Comparison of ENCODE assay signal across 8 cellular contexts in the genomic region with DNA sequence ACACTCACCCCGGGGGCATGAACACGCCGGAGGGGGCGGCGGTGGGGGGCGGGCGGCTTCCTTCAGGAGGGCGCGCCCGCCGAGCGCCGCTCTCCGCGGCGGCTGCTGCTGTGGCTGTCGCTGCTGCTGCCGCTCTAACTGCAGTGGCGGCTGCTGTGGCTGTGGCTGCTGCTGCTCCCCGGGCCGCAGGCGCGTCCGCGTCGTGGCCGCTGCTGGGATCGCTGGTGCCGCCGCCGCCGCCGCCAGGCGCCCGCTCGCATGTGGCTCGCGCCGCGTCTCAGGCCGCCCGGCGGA. TPM values are rescaled to one million over a fixed set of nuclear protein-coding genes. Genes with fewer than 3 reads are reported as not detected.
A peak's percentile ranks its signal among the peaks of the same experiment; 100 is the strongest.
DNase-seq lines count a peak whose midpoint lies in the region; ATAC-seq and TF ChIP-seq lines count a peak whose summit lies in the region.

Gene BBC3 (minus strand): TSS at position 279 of the 294 bp plus-strand sequence. CDS start 2,768 bp downstream, outside the sequence.

- intact Hi-C loops in MCF 10A (cut with micrococcal nuclease): no loop called here

- ATAC-seq in HG02885 (IDR thresholded peaks at IDR 0.05; ENCODE audit: poor library complexity, unreplicated experiment): peak; percentile 0

- DNase-seq in MCF 10A (ENCODE audit: unreplicated experiment) (no peak), mesothelial cell of epicardium (ENCODE audit: low spot score in 2 of 2, unreplicated experiment in 2 of 2) (peak in 1 of 2 experiments; percentile 41), iPS-NIHi7 (ENCODE audit: extremely low spot score) (no peak), kidney glomerular epithelial cell (lab: John Stamatoyannopoulos, UW) (no peak), dedifferentiated amniotic fluid mesenchymal stem cell (ENCODE audit: extremely low spot score) (no peak), DMS53 treated with DMSO at 0.1 percent for 48 hours (lab: John Stamatoyannopoulos, UW; ENCODE audit: unreplicated experiment) (no peak)

- CTCF ChIA-PET in MCF 10A (lab: Yijun Ruan, JAX): no interaction called here

- H3K27ac Mint-ChIP-seq in MCF 10A (ENCODE audit: low read depth, unreplicated experiment): peak within 1 kb of the TSS; percentile 87
- peak within 1 kb of the TSS; percentile 95 for H3K27ac Mint-ChIP-seq in mesothelial cell of epicardium

- H3K27me3 Mint-ChIP-seq in MCF 10A (ENCODE audit: insufficient read depth, unreplicated experiment) (no peaks in the 10 kb centered on the region), mesothelial cell of epicardium (ENCODE audit: low read depth) (no peaks in the 10 kb centered on the region)

- H3K4me3 Mint-ChIP-seq in MCF 10A (ENCODE audit: unreplicated experiment): no peak within 1 kb of the TSS
- H3K4me3 Mint-ChIP-seq in mesothelial cell of epicardium: peak within 1 kb of the TSS; percentile 64

- peaks cover 12% of the 10 kb centered on the region for H3K4me1 Mint-ChIP-seq in MCF 10A (ENCODE audit: insufficient read depth, unreplicated experiment)
- H3K4me1 Mint-ChIP-seq in mesothelial cell of epicardium: peaks cover 26% of the 10 kb centered on the region

- peaks cover 12% of the 10 kb centered on the region for H3K36me3 Mint-ChIP-seq in MCF 10A (ENCODE audit: insufficient read depth, unreplicated experiment)
- H3K36me3 Mint-ChIP-seq in mesothelial cell of epicardium: no peaks in the 10 kb centered on the region

- H3K27ac ChIP-seq in 22Rv1: peak within 1 kb of the TSS; percentile 99

- no peak for TF ChIP-seq CTCF in 22Rv1 (IDR thresholded peaks at IDR 0.05)
- TF ChIP-seq CTCF in MCF 10A (IDR thresholded peaks at IDR 0.05; ENCODE audit: unreplicated experiment): no peak
- no peak for TF ChIP-seq CTCF in mesothelial cell of epicardium (IDR thresholded peaks at IDR 0.05; ENCODE audit: unreplicated experiment)

- BruUV-seq in MCF 10A (replicated peaks; lab: Mats Ljungman, UMichigan): no TSS peak

- H3K9me3 Mint-ChIP-seq in MCF 10A (ENCODE audit: unreplicated experiment) (no peaks in the 10 kb centered on the region), mesothelial cell of epicardium (no peaks in the 10 kb centered on the region)

- POLR2A ChIA-PET in MCF 10A (lab: Yijun Ruan, JAX): no interaction called here

RNA-seq across cellular contexts. Expression of gene BBC3, which starts in this region (rescaled TPM):
- total RNA-seq in MCF 10A (2022): 16.2 and 19.6 TPM in 2 replicates
- total RNA-seq in mesothelial cell of epicardium: 19.1 to 19.6 TPM (median 19.5 TPM) in 3 replicates
